Comparison of ENCODE assay signal across 17 cellular contexts in the genomic region with DNA sequence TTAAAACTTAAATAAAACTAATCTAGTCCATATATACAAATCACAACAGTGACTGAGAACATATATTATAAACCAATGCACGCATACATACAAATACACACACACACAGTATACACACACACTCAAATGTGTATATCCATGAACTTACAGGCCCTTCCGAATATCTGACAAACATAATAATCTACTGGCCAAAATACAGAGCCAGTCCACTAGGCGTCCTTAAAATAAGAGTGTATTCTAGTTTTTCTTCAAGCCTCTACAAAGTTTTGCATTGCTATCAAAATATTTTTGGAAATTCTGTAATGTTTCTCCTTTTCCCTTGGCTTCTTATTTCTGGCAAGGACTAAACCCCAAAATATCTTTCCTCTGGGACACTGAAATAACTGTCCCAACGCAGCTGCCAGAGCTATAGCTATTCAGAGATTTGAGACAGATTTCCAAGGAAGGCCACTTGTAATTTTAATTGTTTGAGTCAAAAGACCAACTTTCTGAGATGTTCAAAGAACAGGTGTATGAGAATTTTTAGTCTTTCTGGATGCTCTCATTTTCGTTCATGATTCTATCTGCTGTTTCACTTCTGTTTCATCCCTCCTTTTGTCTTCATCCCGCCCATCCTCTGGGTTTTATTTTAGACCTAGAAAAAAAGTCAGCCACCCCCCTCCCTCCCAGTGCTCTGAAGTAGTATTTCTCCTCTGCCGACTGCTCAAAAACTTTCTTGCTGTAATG. TPM values are rescaled to one million over a fixed set of nuclear protein-coding genes. Genes with fewer than 3 reads are reported as not detected.
DNase-seq lines count a peak whose midpoint lies in the region; ATAC-seq lines count a peak whose summit lies in the region.
"Had no signal": no experiment of that assay in that cellular context is flagged by ENCODE, and none has a peak within 500 bp of the region (broad histone marks: within the 10 kb centered on the region; RNA-seq: fewer than 3 reads in every experiment).

No MANE protein-coding gene starts in this region.

- DNase-seq in caudate nucleus (lab: John Stamatoyannopoulos, UW) (no peak), OCI-M2 (lab: John Stamatoyannopoulos, UW; ENCODE audit: unreplicated experiment) (no peak)
- DNase-seq in effector memory CD4-positive, alpha-beta T cell, result no peak
- DNase-seq: activated CD8-positive, alpha-beta memory T cell treated with anti-CD3 and anti-CD28 coated beads for 24 hours; activated gamma-delta T cell treated with Interleukin-2 at 50 U/mL for 16 hours; Calu3; midbrain; NCI-H1417 treated with DMSO at 0.1 percent for 48 hours; NCI-H226; PC-3; spleen; stomach had no signal

- H3K9ac ChIP-seq in skeletal muscle tissue (ENCODE audit: low read depth in 1 of 3, low read length in 3 of 3), result no peak overlapping the region

- H3K4me3 ChIP-seq in skeletal muscle tissue (ENCODE audit: low read length in 3 of 3), result no peak overlapping the region
- H3K4me3 ChIP-seq in effector memory CD4-positive, alpha-beta T cell (ENCODE audit: insufficient read depth, low read depth, low read length, poor library complexity, severe bottlenecking), result no peak overlapping the region
- H3K4me3 ChIP-seq: spleen, stomach had no signal

- ATAC-seq in GM18498 (IDR thresholded peaks at IDR 0.05; ENCODE audit: unreplicated experiment) (peak; percentile 36), HG02852 (IDR thresholded peaks at IDR 0.05; ENCODE audit: unreplicated experiment) (peak; percentile 34), GM19463 (IDR thresholded peaks at IDR 0.05; ENCODE audit: unreplicated experiment) (no peak), HG03565 (IDR thresholded peaks at IDR 0.05; ENCODE audit: unreplicated experiment) (no peak)
- ATAC-seq: PC-3 had no signal

- H3K27ac ChIP-seq in caudate nucleus (ENCODE audit: low read depth, low read length) (peak overlapping the region; percentile 11), skeletal muscle tissue (ENCODE audit: low read depth, low read length) (peak overlapping the region; percentile 62)
- H3K27ac ChIP-seq in effector memory CD4-positive, alpha-beta T cell (ENCODE audit: insufficient read depth, low read length, poor library complexity, severe bottlenecking), result no peak overlapping the region

- H3K36me3 ChIP-seq in skeletal muscle tissue (ENCODE audit: control insufficient read depth in 3 of 3, insufficient read depth in 3 of 3, low read length in 3 of 3), result no peaks in the 10 kb centered on the region
- no peaks in the 10 kb centered on the region for H3K36me3 ChIP-seq in effector memory CD4-positive, alpha-beta T cell (ENCODE audit: control insufficient read depth, insufficient read depth, low read length)
- H3K36me3 ChIP-seq: spleen, stomach had no signal

- no peaks in the 10 kb centered on the region for H3K27me3 ChIP-seq in skeletal muscle tissue (ENCODE audit: control insufficient read depth in 3 of 3, insufficient read depth in 3 of 3, low read length in 3 of 3)
- H3K27me3 ChIP-seq in effector memory CD4-positive, alpha-beta T cell (replicated peaks; ENCODE audit: control insufficient read depth, insufficient read depth, low read length, poor library complexity, severe bottlenecking), result no peaks in the 10 kb centered on the region
- H3K27me3 ChIP-seq: spleen, stomach had no signal

- no peaks in the 10 kb centered on the region for H3K9me3 ChIP-seq in skeletal muscle tissue (ENCODE audit: control insufficient read depth in 3 of 3, low read length in 3 of 3)
- H3K9me3 ChIP-seq in effector memory CD4-positive, alpha-beta T cell (ENCODE audit: control insufficient read depth, low read length), result no peaks in the 10 kb centered on the region
- H3K9me3 ChIP-seq: spleen, stomach had no signal

- peaks cover 23 to 31% (median 30%) of the 10 kb centered on the region in 3 donors for H3K4me1 ChIP-seq in skeletal muscle tissue (ENCODE audit: control insufficient read depth in 3 of 3, insufficient read depth in 3 of 3, low read length in 3 of 3)
- H3K4me1 ChIP-seq in effector memory CD4-positive, alpha-beta T cell (ENCODE audit: control insufficient read depth, insufficient read depth, low read length, poor library complexity, severe bottlenecking), result no peaks in the 10 kb centered on the region

RNA-seq across cellular contexts. Expression of a gene that starts 24.1 kb away (rescaled TPM):
- total RNA-seq in skeletal muscle tissue, result 90.3 TPM

Comparison
In these comparisons a context has a peak if more than half of its experiments do, and no peak if none do; other contexts are left out.
1. ATAC-seq: peak in GM18498 (single experiment) and HG02852 (single experiment); none in GM19463 (single experiment) and HG03565 (single experiment).